In genomic region chr3:126180477-126181397, GRCh38 we compare ENCODE assay signal across 9 cellular contexts. TPM values are rescaled to one million over a fixed set of nuclear protein-coding genes. Genes with fewer than 3 reads are reported as not detected.
DNase-seq lines count a peak whose midpoint lies in the region; ATAC-seq and TF ChIP-seq lines count a peak whose summit lies in the region.
"Had no signal": no experiment of that assay in that cellular context is flagged by ENCODE, and none has a peak within 500 bp of the region (broad histone marks: within the 10 kb centered on the region; RNA-seq: fewer than 3 reads in every experiment).

TSS of gene ALDH1L1 (minus strand) at chr3:126180586. CDS start at chr3:126160979, 19,607 bp downstream.

- H3K9me3 ChIP-seq in breast epithelium: no peaks in the 10 kb centered on the region
- no peaks in the 10 kb centered on the region for H3K9me3 ChIP-seq in SJCRH30 (replicated peaks)
- H3K9me3 ChIP-seq in Karpas-422 (ENCODE audit: low read length): no peaks in the 10 kb centered on the region
- H3K9me3 ChIP-seq: SJSA1 had no signal

- no peaks in the 10 kb centered on the region for H4K20me1 ChIP-seq in Karpas-422 (ENCODE audit: insufficient read depth, low read depth, low read length)

- DNase-seq in NCI-H2081 (lab: John Stamatoyannopoulos, UW): peak; percentile 27 to 59
- DNase-seq in NCI-H2081 treated with DMSO at 0.1 percent for 48 hours (lab: John Stamatoyannopoulos, UW): no peak
- peak in 1 of 2 donors; percentile 69 for DNase-seq in breast epithelium (ENCODE audit: low spot score in 2 of 2)
- DNase-seq in inferior parietal cortex (ENCODE audit: extremely low spot score): peak; percentile 47
- DNase-seq in SJCRH30: no peak
- DNase-seq in Karpas-422: no peak

- H3K4me3 ChIP-seq in breast epithelium (peak within 1 kb of the TSS; percentile 37 to 72 (median 57)), skin epidermis (peak within 1 kb of the TSS; percentile 3 to 34 (median 24)), SJCRH30 (no peak within 1 kb of the TSS), Karpas-422 (ENCODE audit: low read length) (no peak within 1 kb of the TSS)
- H3K4me3 ChIP-seq: SJSA1 had no signal

- H3K4me1 ChIP-seq in breast epithelium (no peaks in the 10 kb centered on the region), SJCRH30 (no peaks in the 10 kb centered on the region), Karpas-422 (ENCODE audit: low read length) (no peaks in the 10 kb centered on the region)
- H3K4me1 ChIP-seq: SJSA1 had no signal

- H3K9ac ChIP-seq in Karpas-422 (ENCODE audit: low read length): no peak within 1 kb of the TSS

- TF ChIP-seq POLR2A in breast epithelium (IDR thresholded peaks at IDR 0.05): no peak

- peak within 1 kb of the TSS; percentile 59 to 74 for H3K27ac ChIP-seq in breast epithelium
- peak within 1 kb of the TSS in 1 of 21 experiments; percentile 0 for H3K27ac ChIP-seq in skin epidermis
- no peak within 1 kb of the TSS for H3K27ac ChIP-seq in SJCRH30
- no peak within 1 kb of the TSS for H3K27ac ChIP-seq in Karpas-422 (ENCODE audit: low read length)
- H3K27ac ChIP-seq: SJSA1 had no signal

- H3K27me3 ChIP-seq in breast epithelium (no peaks in the 10 kb centered on the region), SJCRH30 (no peaks in the 10 kb centered on the region), Karpas-422 (ENCODE audit: low read length) (no peaks in the 10 kb centered on the region)

- no peaks in the 10 kb centered on the region for H3K79me2 ChIP-seq in Karpas-422 (ENCODE audit: low read length)

- H3K9me2 ChIP-seq in Karpas-422 (replicated peaks; ENCODE audit: insufficient read depth, low read length): no peaks in the 10 kb centered on the region

- no peak for TF ChIP-seq CTCF in breast epithelium (IDR thresholded peaks at IDR 0.05)

- no peak within 1 kb of the TSS for H3K4me2 ChIP-seq in Karpas-422 (ENCODE audit: low read depth, low read length, poor library complexity, severe bottlenecking)

- no peaks in the 10 kb centered on the region for H3K36me3 ChIP-seq in breast epithelium
- no peaks in the 10 kb centered on the region for H3K36me3 ChIP-seq in SJCRH30
- H3K36me3 ChIP-seq in Karpas-422 (ENCODE audit: insufficient read depth, low read length): no peaks in the 10 kb centered on the region
- H3K36me3 ChIP-seq: SJSA1 had no signal

- no peak for ATAC-seq in GM21723 (IDR thresholded peaks at IDR 0.05; ENCODE audit: unreplicated experiment)

- no peak within 1 kb of the TSS for H2AFZ ChIP-seq in Karpas-422 (ENCODE audit: low read length)

- intact Hi-C loops in breast epithelium (cut with DNase I; ENCODE audit: low total_unique reads): loop anchor here (5.0 kb wide), 1 partner anchor 467 kb away; no protein-coding TSS in a partner anchor

RNA-seq across cellular contexts. Expression of gene ALDH1L1, which starts in this region (rescaled TPM):
- 10 to 100 TPM; 10.8 to 88.3 (median 29.0) TPM for total RNA-seq in breast epithelium
- 0.05 and 0.08 TPM in 2 replicates for total RNA-seq in SJCRH30 (2014; rRNA removed; shearing (Covaris generic))
- total RNA-seq in Karpas-422 (2014; rRNA removed; shearing (Covaris generic); ENCODE audit: low replicate concordance): not detected in 2 replicates
- total RNA-seq: SJSA1 had no signal

Comparison
In these comparisons a context has a peak if more than half of its experiments do, and no peak if none do; other contexts are left out.
1. RNA of gene ALDH1L1 (total RNA-seq): 10.8 to 88.3 TPM in breast epithelium; 0.05 to 0.08 TPM in SJCRH30 and not detected in Karpas-422; every median in the first group is over 10 times any median in the second.
2. DNase-seq: peak in NCI-H2081 (2 of 2) and inferior parietal cortex (single experiment); none in NCI-H2081 treated with DMSO at 0.1 percent for 48 hours (single experiment), SJCRH30 (0 of 2) and Karpas-422 (single experiment).
3. H3K27ac ChIP-seq: peak in breast epithelium (2 of 2); none in SJCRH30 (single experiment) and Karpas-422 (single experiment).
4. H3K4me3 ChIP-seq: peak in breast epithelium (3 of 3) and skin epidermis (7 of 7); none in SJCRH30 (single experiment) and Karpas-422 (single experiment).